ENCODE assay signal across 35 cellular contexts in genomic region chr7:63045575-63045974, GRCh38.
"Had no signal": no experiment of that assay in that cellular context is flagged by ENCODE, and none has a peak within 500 bp of the region (broad histone marks: within the 10 kb centered on the region; RNA-seq: fewer than 3 reads in every experiment).

No MANE protein-coding gene starts in this region.

- H3K36me3 ChIP-seq: MG63 had no signal

- H3K4me3 ChIP-seq: MG63 had no signal

- DNase-seq: Karpas-422, Kasumi-1, MG63, MM.1S, MV-4-11, NCI-H1048, NCI-H1092, NCI-H1092 treated with DMSO at 0.1 percent for 48 hours, NCI-H1105, NCI-H1105 treated with DMSO at 0.1 percent for 48 hours, NCI-H1417, NCI-H1417 treated with DMSO at 0.1 percent for 48 hours, NCI-H1436, NCI-H1436 treated with DMSO at 0.1 percent for 48 hours, NCI-H146, NCI-H1694, NCI-H1694 treated with DMSO at 0.1 percent for 48 hours, NCI-H187, NCI-H187 treated with DMSO at 0.1 percent for 48 hours, NCI-H1930, NCI-H2029, NCI-H2029 treated with DMSO at 0.1 percent for 48 hours, NCI-H2081, NCI-H2081 treated with DMSO at 0.1 percent for 48 hours, NCI-H2107, NCI-H2171, NCI-H2171 treated with DMSO at 0.1 percent for 48 hours, NCI-H2227 treated with DMSO at 0.1 percent for 48 hours, NCI-H226, NCI-H345, NCI-H446, NCI-H510A, NCI-H510A treated with DMSO at 0.1 percent for 48 hours, NCI-H524, NCI-H524 treated with DMSO at 0.1 percent for 48 hours had no signal

- H3K9me3 ChIP-seq: MG63 had no signal

- H3K27me3 ChIP-seq: MG63 had no signal
